ENCODE assay signal across 1 cellular context in the genomic region with DNA sequence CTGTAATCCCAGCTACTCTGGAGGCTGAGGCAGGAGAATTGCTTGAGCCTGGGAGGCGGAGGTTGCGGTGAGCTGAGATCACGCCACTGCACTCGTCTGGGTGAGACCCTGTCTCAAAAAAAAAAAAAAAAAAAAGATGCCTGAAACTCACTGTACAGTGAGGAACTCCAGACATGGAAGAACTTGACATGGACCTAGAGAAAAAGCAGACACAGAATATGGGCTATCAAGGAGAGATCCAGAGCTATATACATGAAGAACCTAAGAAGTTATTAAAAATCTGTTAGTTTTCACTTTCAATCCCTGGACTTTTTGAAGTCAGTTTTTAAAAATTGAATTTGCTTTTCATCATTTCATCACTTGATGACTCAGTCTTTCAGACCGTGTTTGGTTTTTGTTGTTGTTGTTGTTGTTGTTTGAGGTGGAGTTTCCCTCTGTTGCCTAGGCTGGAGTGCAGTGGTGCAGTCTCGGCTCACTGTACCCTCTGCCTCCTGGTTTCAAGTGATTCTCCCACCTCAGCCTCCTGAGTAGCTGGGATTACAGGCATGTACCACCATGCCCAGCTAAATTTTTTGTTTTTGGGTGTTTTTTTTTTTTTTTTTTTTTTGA.
TF ChIP-seq lines count a peak whose summit lies in the region.

No MANE protein-coding gene starts in this region.

TF ChIP-seq in SK-N-SH treated with all-trans-retinoic acid at 6 μM for 48 hours, 23 proteins besides CTCF, POLR2A, EP300 and RAD21 (continued from another document):
- TF ChIP-seq, protein P1, sequence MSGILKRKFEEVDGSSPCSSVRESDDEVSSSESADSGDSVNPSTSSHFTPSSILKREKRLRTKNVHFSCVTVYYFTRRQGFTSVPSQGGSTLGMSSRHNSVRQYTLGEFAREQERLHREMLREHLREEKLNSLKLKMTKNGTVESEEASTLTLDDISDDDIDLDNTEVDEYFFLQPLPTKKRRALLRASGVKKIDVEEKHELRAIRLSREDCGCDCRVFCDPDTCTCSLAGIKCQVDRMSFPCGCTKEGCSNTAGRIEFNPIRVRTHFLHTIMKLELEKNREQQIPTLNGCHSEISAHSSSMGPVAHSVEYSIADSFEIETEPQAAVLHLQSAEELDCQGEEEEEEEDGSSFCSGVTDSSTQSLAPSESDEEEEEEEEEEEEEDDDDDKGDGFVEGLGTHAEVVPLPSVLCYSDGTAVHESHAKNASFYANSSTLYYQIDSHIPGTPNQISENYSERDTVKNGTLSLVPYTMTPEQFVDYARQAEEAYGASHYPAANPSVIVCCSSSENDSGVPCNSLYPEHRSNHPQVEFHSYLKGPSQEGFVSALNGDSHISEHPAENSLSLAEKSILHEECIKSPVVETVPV (CRISPR knock-in tag; IDR thresholded peaks at IDR 0.05): no peak
- TF ChIP-seq ZFP3 (CRISPR knock-in tag; IDR thresholded peaks at IDR 0.05): no peak
- TF ChIP-seq CREB5 (CRISPR knock-in tag; IDR thresholded peaks at IDR 0.05; ENCODE audit: low read depth): no peak
- no peak for TF ChIP-seq TCF4 (CRISPR knock-in tag; IDR thresholded peaks at IDR 0.05; ENCODE audit: borderline replicate concordance)
- no peak for TF ChIP-seq ZC3H10 (CRISPR knock-in tag; IDR thresholded peaks at IDR 0.05)
- no peak for TF ChIP-seq GLIS3 (CRISPR knock-in tag; IDR thresholded peaks at IDR 0.05)
- no peak for TF ChIP-seq SNAI2 (CRISPR knock-in tag; IDR thresholded peaks at IDR 0.05)
TF ChIP-seq in SK-N-SH treated with all-trans-retinoic acid at 6 μM for 48 hours: peak in this region for 0.
